Comparison of ENCODE assay signal across 8 cellular contexts in genomic region chr19:39792999-39793546, GRCh38. TPM values are rescaled to one million over a fixed set of nuclear protein-coding genes. Genes with fewer than 3 reads are reported as not detected.
A peak's percentile ranks its signal among the peaks of the same experiment; 100 is the strongest.
DNase-seq lines count a peak whose midpoint lies in the region; ATAC-seq and TF ChIP-seq lines count a peak whose summit lies in the region.

No MANE protein-coding gene starts in this region.

- H4K20me1 ChIP-seq in neural cell (ENCODE audit: insufficient read depth) = no peaks in the 10 kb centered on the region

- H3K9ac ChIP-seq in neural cell (ENCODE audit: low read length) = no peak overlapping the region

- CTCF ChIA-PET in RWPE1 (lab: Yijun Ruan, JAX) = interaction anchor here (0.6 to 1.9 kb wide), 10 partner anchors 9 to 177 kb away, joined by 3 to 11 read pairs (median 4); partner anchors contain the start of gene PSMC4

- DNase-seq in AG10803 (ENCODE audit: low read depth) (peak; percentile 78), LHCN-M2 (ENCODE audit: low read depth) (peak; percentile 78), RWPE1 (ENCODE audit: low spot score) (peak; percentile 87), fibroblast of villous mesenchyme (ENCODE audit: low read depth) (peak; percentile 79)
- DNase-seq in activated effector memory CD4-positive, alpha-beta T cell treated with Interleukin-2 at 50 U/mL for 16 hours = peak; percentile 63
- DNase-seq in stimulated activated naive CD4-positive, alpha-beta T cell (lab: John Stamatoyannopoulos, UW) = peak; percentile 48 to 88 (median 70)

- H3K79me2 ChIP-seq in neural cell (replicated peaks; ENCODE audit: insufficient read depth, low read length) = no peaks in the 10 kb centered on the region

- no peaks in the 10 kb centered on the region for H3F3A ChIP-seq in neural cell (ENCODE audit: insufficient read depth, low read length, poor library complexity, severe bottlenecking)

- TF ChIP-seq CTCF in AG10803 (conservative IDR thresholded peaks at IDR 0.05; ENCODE audit: low read length) (peak; percentile 95), RWPE1 (conservative IDR thresholded peaks at IDR 0.05; ENCODE audit: low read depth) (peak; percentile 94), fibroblast of villous mesenchyme (IDR thresholded peaks at IDR 0.05; ENCODE audit: insufficient read depth, low read depth, low read length) (peak; percentile 97), neural cell (IDR thresholded peaks at IDR 0.05; ENCODE audit: poor library complexity, severe bottlenecking) (peak; percentile 85)

- no peak overlapping the region for H3K4me2 ChIP-seq in neural cell (ENCODE audit: low read length)

- no peaks in the 10 kb centered on the region for H3K9me2 ChIP-seq in neural cell (ENCODE audit: insufficient read depth, low read length)

- peak; percentile 76 for TF ChIP-seq RAD21 in neural cell (conservative IDR thresholded peaks at IDR 0.05)

- H2AFZ ChIP-seq in neural cell (ENCODE audit: low read depth, low read length) = no peak overlapping the region

- no peaks in the 10 kb centered on the region for H3K27me3 ChIP-seq in neural cell (ENCODE audit: insufficient read depth, low read depth, low read length)

- H3K9me3 ChIP-seq in neural cell (ENCODE audit: low read length) = peaks cover 4% of the 10 kb centered on the region

- H3K27ac ChIP-seq in RWPE1 (no peak overlapping the region), neural cell (ENCODE audit: low read length) (no peak overlapping the region)

- POLR2A ChIA-PET in RWPE1 (lab: Yijun Ruan, JAX; ENCODE audit: low non-redundant PET) = no interaction called here

- H3K4me3 ChIP-seq in AG10803 (ENCODE audit: low read length) = peak overlapping the region; percentile 71
- peak overlapping the region; percentile 63 for H3K4me3 ChIP-seq in fibroblast of villous mesenchyme (ENCODE audit: low read depth, low read length)
- peak overlapping the region; percentile 63 for H3K4me3 ChIP-seq in neural cell (ENCODE audit: low read length)

- peak; percentile 63 for ATAC-seq in GM19452 (IDR thresholded peaks at IDR 0.05; ENCODE audit: unreplicated experiment)

- TF ChIP-seq EP300 in neural cell (conservative IDR thresholded peaks at IDR 0.05; ENCODE audit: poor library complexity, severe bottlenecking) = no peak

- H3K36me3 ChIP-seq in neural cell (ENCODE audit: insufficient read depth, low read length) = no peaks in the 10 kb centered on the region

TF ChIP-seq in neural cell, 6 proteins besides CTCF, POLR2A, EP300 and RAD21:
- TF ChIP-seq, protein P1, sequence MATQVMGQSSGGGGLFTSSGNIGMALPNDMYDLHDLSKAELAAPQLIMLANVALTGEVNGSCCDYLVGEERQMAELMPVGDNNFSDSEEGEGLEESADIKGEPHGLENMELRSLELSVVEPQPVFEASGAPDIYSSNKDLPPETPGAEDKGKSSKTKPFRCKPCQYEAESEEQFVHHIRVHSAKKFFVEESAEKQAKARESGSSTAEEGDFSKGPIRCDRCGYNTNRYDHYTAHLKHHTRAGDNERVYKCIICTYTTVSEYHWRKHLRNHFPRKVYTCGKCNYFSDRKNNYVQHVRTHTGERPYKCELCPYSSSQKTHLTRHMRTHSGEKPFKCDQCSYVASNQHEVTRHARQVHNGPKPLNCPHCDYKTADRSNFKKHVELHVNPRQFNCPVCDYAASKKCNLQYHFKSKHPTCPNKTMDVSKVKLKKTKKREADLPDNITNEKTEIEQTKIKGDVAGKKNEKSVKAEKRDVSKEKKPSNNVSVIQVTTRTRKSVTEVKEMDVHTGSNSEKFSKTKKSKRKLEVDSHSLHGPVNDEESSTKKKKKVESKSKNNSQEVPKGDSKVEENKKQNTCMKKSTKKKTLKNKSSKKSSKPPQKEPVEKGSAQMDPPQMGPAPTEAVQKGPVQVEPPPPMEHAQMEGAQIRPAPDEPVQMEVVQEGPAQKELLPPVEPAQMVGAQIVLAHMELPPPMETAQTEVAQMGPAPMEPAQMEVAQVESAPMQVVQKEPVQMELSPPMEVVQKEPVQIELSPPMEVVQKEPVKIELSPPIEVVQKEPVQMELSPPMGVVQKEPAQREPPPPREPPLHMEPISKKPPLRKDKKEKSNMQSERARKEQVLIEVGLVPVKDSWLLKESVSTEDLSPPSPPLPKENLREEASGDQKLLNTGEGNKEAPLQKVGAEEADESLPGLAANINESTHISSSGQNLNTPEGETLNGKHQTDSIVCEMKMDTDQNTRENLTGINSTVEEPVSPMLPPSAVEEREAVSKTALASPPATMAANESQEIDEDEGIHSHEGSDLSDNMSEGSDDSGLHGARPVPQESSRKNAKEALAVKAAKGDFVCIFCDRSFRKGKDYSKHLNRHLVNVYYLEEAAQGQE (IDR thresholded peaks at IDR 0.05; ENCODE audit: borderline replicate concordance) = no peak
- TF ChIP-seq POLR2AphosphoS5 (IDR thresholded peaks at IDR 0.05) (no peak), MXI1 (conservative IDR thresholded peaks at IDR 0.05; ENCODE audit: poor library complexity, severe bottlenecking) (peak; percentile 49), TAF1 (IDR thresholded peaks at IDR 0.05; ENCODE audit: low read depth) (no peak), EZH2 (IDR thresholded peaks at IDR 0.05; ENCODE audit: borderline replicate concordance, insufficient read depth, low read length, poor library complexity, severe bottlenecking) (no peak), SMC3 (conservative IDR thresholded peaks at IDR 0.05; ENCODE audit: poor library complexity) (peak; percentile 78)

RNA-seq across cellular contexts. Expression of gene LEUTX, which starts 14.4 kb away (rescaled TPM):
- total RNA-seq in LHCN-M2 (2014; rRNA removed) = not detected in 2 replicates
- not detected for polyA plus RNA-seq in LHCN-M2 (2012)
- not detected in 2 replicates for total RNA-seq in fibroblast of villous mesenchyme
- polyA plus RNA-seq in neural cell = not detected in 2 replicates
- polyA minus RNA-seq in neural cell = not detected in 2 replicates

RNA-seq across cellular contexts. Expression of gene DYRK1B, which starts 40.9 kb away (rescaled TPM):
- total RNA-seq in LHCN-M2 (2014; rRNA removed) = 0.86 and 1.2 TPM in 2 replicates
- polyA plus RNA-seq in LHCN-M2 (2012) = 0.38 TPM
- total RNA-seq in fibroblast of villous mesenchyme = 9.7 and 10.4 TPM in 2 replicates
- 11.3 and 13.2 TPM in 2 replicates for polyA plus RNA-seq in neural cell
- polyA minus RNA-seq in neural cell = 28.9 and 34.8 TPM in 2 replicates

RNA-seq across cellular contexts. Expression of gene FBL, which starts 53.1 kb away (rescaled TPM):
- total RNA-seq in LHCN-M2 (2014; rRNA removed) (68.2 and 80.9 TPM in 2 replicates), fibroblast of villous mesenchyme (83.3 and 114 TPM in 2 replicates)
- 180 TPM for polyA plus RNA-seq in LHCN-M2 (2012)
- polyA plus RNA-seq in neural cell = 79.6 and 84.7 TPM in 2 replicates
- polyA minus RNA-seq in neural cell = 44.3 and 46.2 TPM in 2 replicates

RNA-seq across cellular contexts. Expression of gene CLC, which starts 55.2 kb away (rescaled TPM):
- total RNA-seq in LHCN-M2 (2014; rRNA removed) = not detected in 2 replicates
- not detected for polyA plus RNA-seq in LHCN-M2 (2012)
- total RNA-seq in fibroblast of villous mesenchyme = not detected in 2 replicates
- polyA plus RNA-seq in neural cell = 1.1 and 4.1 TPM in 2 replicates
- not detected in 2 replicates for polyA minus RNA-seq in neural cell
